In genomic region chr17:9509236-9509813, GRCh38 we compare ENCODE assay signal across 18 cellular contexts.
DNase-seq lines count a peak whose midpoint lies in the region; ATAC-seq, FAIRE-seq and TF ChIP-seq lines count a peak whose summit lies in the region.
"Had no signal": no experiment of that assay in that cellular context is flagged by ENCODE, and none has a peak within 500 bp of the region (broad histone marks: within the 10 kb centered on the region; RNA-seq: fewer than 3 reads in every experiment).

No MANE protein-coding gene starts in this region.

- TF ChIP-seq EP300 in A549 (IDR thresholded peaks at IDR 0.05), result no peak
- TF ChIP-seq EP300 in K562 (IDR thresholded peaks at IDR 0.05; ENCODE audit: low read length), result no peak

- CTCF ChIA-PET in A549 (lab: Yijun Ruan, JAX) (interaction anchor here (1.0 to 1.5 kb wide), 2 partner anchors 12 to 13 kb away, joined by 3 to 6 read pairs; no protein-coding TSS in a partner anchor), K562 (lab: Yijun Ruan, JAX; ENCODE audit: low intra/inter-chr PET ratio) (no interaction called here)

- TF ChIP-seq CTCF in A549 (IDR thresholded peaks at IDR 0.05), result no peak
- TF ChIP-seq CTCF in K562 (IDR thresholded peaks at IDR 0.05 in 2 of 3, conservative IDR thresholded peaks at IDR 0.05 in 1 of 3; ENCODE audit: insufficient read depth in 2 of 3, low read depth in 1 of 3, low read length in 3 of 3), result no peak

- TF ChIP-seq RAD21 in A549 (conservative IDR thresholded peaks at IDR 0.05 in 1 of 2, IDR thresholded peaks at IDR 0.05 in 1 of 2) (no peak), K562 (CRISPR knock-in tag; conservative IDR thresholded peaks at IDR 0.05 in 1 of 2, IDR thresholded peaks at IDR 0.05 in 1 of 2) (no peak)

- no peak overlapping the region for H3K9ac ChIP-seq in K562 (ENCODE audit: insufficient read depth in 1 of 2, low read depth in 2 of 2, low read length in 2 of 2)
- H3K9ac ChIP-seq: BLaER1 treated with 17β-estradiol and CSF1 and Interleukin-3, amounts not matched to agents 10 nM and 100 nM had no signal

- no peaks in the 10 kb centered on the region for H4K20me1 ChIP-seq in K562 (replicated peaks; ENCODE audit: control insufficient read depth, insufficient read depth, low read length)

- intact Hi-C loops in K562 (cut with micrococcal nuclease), result no loop called here
- intact Hi-C loops in left colon (cut with DNase I, micrococcal nuclease), result no loop called here
- intact Hi-C loops in left ventricle myocardium superior (cut with micrococcal nuclease), result no loop called here

- no peaks in the 10 kb centered on the region for H3K36me3 ChIP-seq in K562 (ENCODE audit: control insufficient read depth, insufficient read depth, low read length)

- H3K9me3 ChIP-seq in A549, result peaks cover 8% of the 10 kb centered on the region; the same call in 2 of the 3 replicates
- no peaks in the 10 kb centered on the region for H3K9me3 ChIP-seq in K562 (replicated peaks; ENCODE audit: control insufficient read depth, insufficient read depth, low read depth, low read length)

- ATAC-seq in A549 (no peak), K562 (no peak), left colon (peak; percentile 99), left ventricle myocardium superior (no peak)
- no peak for ATAC-seq in activated CD4-positive, CD25-positive, alpha-beta regulatory T cell treated with anti-CD3 and anti-CD28 coated beads, Interleukin-2, amount 50 U/mL, for 24 hours
- ATAC-seq: CD8-positive, alpha-beta T cell; GM23338; HCT116 had no signal

- H3K4me1 ChIP-seq in A549, result peaks cover 10% of the 10 kb centered on the region
- no peaks in the 10 kb centered on the region for H3K4me1 ChIP-seq in K562 (replicated peaks in 1 of 2; ENCODE audit: control insufficient read depth in 2 of 2, insufficient read depth in 2 of 2, low read length in 2 of 2)
- H3K4me1 ChIP-seq: BLaER1 treated with 17β-estradiol and CSF1 and Interleukin-3, amounts not matched to agents 10 nM and 100 nM had no signal

- no peak for DNase-seq in A549 (ENCODE audit: low read depth in 1 of 2, low spot score in 1 of 2)
- peak; percentile 90 for DNase-seq in OCI-M1 (lab: John Stamatoyannopoulos, UW)
- DNase-seq in K562 (ENCODE audit: extremely low read depth in 1 of 4, low spot score in 3 of 4), result no peak
- DNase-seq in left colon, result no peak
- DNase-seq in NCI-H146 treated with DMSO at 0.1 percent for 48 hours (lab: John Stamatoyannopoulos, UW; ENCODE audit: unreplicated experiment), result no peak
- no peak for DNase-seq in left ventricle myocardium superior
- DNase-seq in SW480 (ENCODE audit: low spot score), result no peak
- DNase-seq: 8988T; Calu3; CD8-positive, alpha-beta T cell; DMS79 treated with DMSO at 0.1 percent for 48 hours; H7 had no signal

- H3K9me1 ChIP-seq in K562 (ENCODE audit: control insufficient read depth, insufficient read depth, low read length), result no peaks in the 10 kb centered on the region

- POLR2A ChIA-PET in A549 (lab: Yijun Ruan, JAX) (no interaction called here), K562 (lab: Yijun Ruan, JAX) (no interaction called here)

- H3K27ac ChIP-seq in A549, result no peak overlapping the region
- no peak overlapping the region for H3K27ac ChIP-seq in K562 (ENCODE audit: extremely low read depth, low read depth, low read length)
- H3K27ac ChIP-seq: BLaER1 treated with 17β-estradiol and CSF1 and Interleukin-3, amounts not matched to agents 10 nM and 100 nM had no signal

- in situ Hi-C loops in K562 (cut with MboI), result no loop called here

- FAIRE-seq in A549 (lab: Jason Lieb, UNC), result peak; percentile 83
- no peak for FAIRE-seq in K562 (lab: Jason Lieb, UNC)
- FAIRE-seq: GM12891, GM18507 had no signal

- no TSS peak for BruUV-seq in K562 (replicated peaks; lab: Mats Ljungman, UMichigan)

- H3K4me2 ChIP-seq in A549, result no peak overlapping the region
- no peak overlapping the region for H3K4me2 ChIP-seq in K562 (ENCODE audit: insufficient read depth, low read length)
- H3K4me2 ChIP-seq: BLaER1 treated with 17β-estradiol and CSF1 and Interleukin-3, amounts not matched to agents 10 nM and 100 nM; GM23338 had no signal

- no peak overlapping the region for H2AFZ ChIP-seq in K562 (ENCODE audit: low read depth, low read length)
- H2AFZ ChIP-seq: GM23338 had no signal

- H3K4me3 ChIP-seq in A549 (no peak overlapping the region), K562 (no peak overlapping the region)
- H3K4me3 ChIP-seq: BLaER1 treated with 17β-estradiol and CSF1 and Interleukin-3, amounts not matched to agents 10 nM and 100 nM; GM23338 had no signal

- no peak for TF ChIP-seq POLR2A in A549 (IDR thresholded peaks at IDR 0.05; ENCODE audit: low read length)
- no peak for TF ChIP-seq POLR2A in K562 (conservative IDR thresholded peaks at IDR 0.05)

- no peaks in the 10 kb centered on the region for H3K79me2 ChIP-seq in K562 (ENCODE audit: control insufficient read depth, insufficient read depth, low read length)

- 37% methylated on average over 1 of the region's 1 CpG for WGBS in A549 (ENCODE audit: missing lambda C conversion rate)
- no CpG with 5 or more reads among the region's 1 CpG for WGBS in K562 (ENCODE audit: insufficient coverage, low coverage, missing lambda C conversion rate)

- no peaks in the 10 kb centered on the region for H3K27me3 ChIP-seq in K562 (ENCODE audit: control insufficient read depth in 2 of 2, insufficient read depth in 2 of 2, low read length in 2 of 2)
- H3K27me3 ChIP-seq: BLaER1 treated with 17β-estradiol and CSF1 and Interleukin-3, amounts not matched to agents 10 nM and 100 nM had no signal

TF ChIP-seq in A549, 52 proteins besides CTCF, POLR2A, EP300 and RAD21:
- TF ChIP-seq HOXA7 (CRISPR knock-in tag; IDR thresholded peaks at IDR 0.05) (no peak), HEYL (CRISPR knock-in tag; IDR thresholded peaks at IDR 0.05) (no peak), EHMT2 (IDR thresholded peaks at IDR 0.05; ENCODE audit: low read depth) (no peak), HES2 (IDR thresholded peaks at IDR 0.05) (no peak), CBX2 (IDR thresholded peaks at IDR 0.05; ENCODE audit: borderline replicate concordance, low read depth) (no peak), GATA3 (IDR thresholded peaks at IDR 0.05; ENCODE audit: borderline replicate concordance) (no peak), USF2 (IDR thresholded peaks at IDR 0.05) (no peak), RFX5 (IDR thresholded peaks at IDR 0.05) (no peak)

TF ChIP-seq in K562, 482 proteins besides CTCF, POLR2A, EP300 and RAD21:
- peak; percentile 22; the same call in 1 of the 2 replicates for TF ChIP-seq SOX6 (IDR thresholded peaks at IDR 0.05)
- TF ChIP-seq ATF4 (CRISPR knock-in tag; IDR thresholded peaks at IDR 0.05), result no peak
